ENCODE assay signal across 10 cellular contexts in the genomic region with DNA sequence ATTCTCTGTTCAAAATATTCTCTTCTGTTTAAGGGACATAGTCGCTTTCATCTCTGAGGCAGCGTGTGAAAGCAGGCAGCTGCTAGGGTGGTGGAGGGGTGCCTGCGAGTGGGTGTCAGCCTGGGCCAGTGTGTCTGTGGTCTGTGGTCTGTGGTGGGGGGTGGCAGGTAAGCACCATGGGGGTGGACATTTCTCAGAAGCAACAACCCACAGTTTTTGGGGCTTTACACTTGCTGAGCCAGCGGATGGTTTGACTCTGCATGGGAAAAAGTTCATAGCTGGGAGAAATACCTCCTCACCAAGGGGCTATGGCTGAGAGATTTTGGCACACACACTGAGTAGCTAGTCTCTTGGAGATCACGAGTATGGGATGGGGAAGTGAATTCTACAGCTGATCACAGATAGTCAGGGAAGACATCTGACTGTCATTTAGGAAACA.
DNase-seq lines count a peak whose midpoint lies in the region; ATAC-seq and TF ChIP-seq lines count a peak whose summit lies in the region.
"Had no signal": no experiment of that assay in that cellular context is flagged by ENCODE, and none has a peak within 500 bp of the region (broad histone marks: within the 10 kb centered on the region; RNA-seq: fewer than 3 reads in every experiment).

No MANE protein-coding gene starts in this region.

- no peaks in the 10 kb centered on the region for H3K27me3 ChIP-seq in mammary epithelial cell (ENCODE audit: insufficient read depth, low read length)

- no peak for DNase-seq in activated naive CD4-positive, alpha-beta T cell treated with anti-CD3 and anti-CD28 coated beads, Interleukin-2, amount 50 U/mL, for 72 hours (ENCODE audit: low spot score in 2 of 2)
- DNase-seq in activated naive CD4-positive, alpha-beta T cell (lab: John Stamatoyannopoulos, UW), result no peak
- DNase-seq in T-helper 2 cell treated with Interferon-gamma antibody and Interleukin-4, amounts not matched to agents 5 μg/mL and 100 μg/mL, for 36 hours (ENCODE audit: low spot score), result peak; percentile 65
- DNase-seq in stimulated activated naive CD8-positive, alpha-beta T cell treated with anti-CD3 and anti-CD28 coated beads, Interleukin-15, amount 100 ng/mL, for 72 hours, result peak; percentile 48 to 50
- DNase-seq in Right ventricle myocardium inferior (ENCODE audit: missing footprints), result no peak
- DNase-seq in mammary epithelial cell, result no peak
- DNase-seq in nucleus accumbens (lab: John Stamatoyannopoulos, UW), result no peak

- ATAC-seq in activated naive CD4-positive, alpha-beta T cell treated with anti-CD3 and anti-CD28 coated beads, Interleukin-2, amount 50 U/mL, for 72 hours, result peak; percentile 66 to 91
- peak; percentile 95 for ATAC-seq in HG02852 (IDR thresholded peaks at IDR 0.05; ENCODE audit: unreplicated experiment)
- ATAC-seq in stimulated activated naive CD8-positive, alpha-beta T cell treated with anti-CD3 and anti-CD28 coated beads, Interleukin-15, amount 100 ng/mL, for 72 hours, result peak; percentile 83
- no peak for ATAC-seq in Right ventricle myocardium inferior

- no peaks in the 10 kb centered on the region for H3K36me3 ChIP-seq in mammary epithelial cell (ENCODE audit: insufficient read depth, low read length)

- no peaks in the 10 kb centered on the region for H3K79me2 ChIP-seq in mammary epithelial cell (ENCODE audit: insufficient read depth, low read length)

- BruUV-seq in mammary epithelial cell (replicated peaks; lab: Mats Ljungman, UMichigan), result no TSS peak

- H3K9me3 Mint-ChIP-seq in activated naive CD4-positive, alpha-beta T cell treated with anti-CD3 and anti-CD28 coated beads, Interleukin-2, amount 50 U/mL, for 72 hours, result no peaks in the 10 kb centered on the region
- no peaks in the 10 kb centered on the region for H3K9me3 Mint-ChIP-seq in T-helper 2 cell treated with Interferon-gamma antibody and Interleukin-4, amounts not matched to agents 5 μg/mL and 100 μg/mL, for 36 hours
- no peaks in the 10 kb centered on the region for H3K9me3 Mint-ChIP-seq in stimulated activated naive CD8-positive, alpha-beta T cell treated with anti-CD3 and anti-CD28 coated beads, Interleukin-15, amount 100 ng/mL, for 72 hours
- H3K9me3 Mint-ChIP-seq: WTC11 had no signal

- H3K36me3 Mint-ChIP-seq in activated naive CD4-positive, alpha-beta T cell treated with anti-CD3 and anti-CD28 coated beads, Interleukin-2, amount 50 U/mL, for 72 hours, result no peaks in the 10 kb centered on the region
- no peaks in the 10 kb centered on the region for H3K36me3 Mint-ChIP-seq in T-helper 2 cell treated with Interferon-gamma antibody and Interleukin-4, amounts not matched to agents 5 μg/mL and 100 μg/mL, for 36 hours (ENCODE audit: low read depth)
- H3K36me3 Mint-ChIP-seq: IgD-negative memory B cell, WTC11 had no signal

- H3K4me2 ChIP-seq in mammary epithelial cell (ENCODE audit: insufficient read depth, low read depth, low read length), result no peak overlapping the region

- no peak overlapping the region for H2AFZ ChIP-seq in mammary epithelial cell (ENCODE audit: low read depth, low read length)

- H3K4me3 Mint-ChIP-seq in T-helper 2 cell treated with Interferon-gamma antibody and Interleukin-4, amounts not matched to agents 5 μg/mL and 100 μg/mL, for 36 hours, result peak overlapping the region; percentile 30
- H3K4me3 Mint-ChIP-seq in stimulated activated naive CD8-positive, alpha-beta T cell treated with anti-CD3 and anti-CD28 coated beads, Interleukin-15, amount 100 ng/mL, for 72 hours, result no peak overlapping the region
- H3K4me3 Mint-ChIP-seq: IgD-negative memory B cell, WTC11 had no signal

- peaks cover 2% of the 10 kb centered on the region for H3K9me3 ChIP-seq in mammary epithelial cell (replicated peaks; ENCODE audit: insufficient read depth, low read length)

- H3K4me1 Mint-ChIP-seq in T-helper 2 cell treated with Interferon-gamma antibody and Interleukin-4, amounts not matched to agents 5 μg/mL and 100 μg/mL, for 36 hours (ENCODE audit: low read depth), result peaks cover 8% of the 10 kb centered on the region
- H3K4me1 Mint-ChIP-seq in stimulated activated naive CD8-positive, alpha-beta T cell treated with anti-CD3 and anti-CD28 coated beads, Interleukin-15, amount 100 ng/mL, for 72 hours, result peaks cover 20% of the 10 kb centered on the region
- H3K4me1 Mint-ChIP-seq: IgD-negative memory B cell had no signal

- H3K9ac ChIP-seq in mammary epithelial cell (ENCODE audit: insufficient read depth, low read length), result no peak overlapping the region

- H3K27me3 Mint-ChIP-seq in T-helper 2 cell treated with Interferon-gamma antibody and Interleukin-4, amounts not matched to agents 5 μg/mL and 100 μg/mL, for 36 hours (ENCODE audit: low read depth), result peaks cover 18% of the 10 kb centered on the region
- H3K27me3 Mint-ChIP-seq in stimulated activated naive CD8-positive, alpha-beta T cell treated with anti-CD3 and anti-CD28 coated beads, Interleukin-15, amount 100 ng/mL, for 72 hours, result peaks cover 60% of the 10 kb centered on the region

- intact Hi-C loops in Right ventricle myocardium inferior (cut with DNase I) (no loop called here), mammary epithelial cell (cut with micrococcal nuclease) (no loop called here)

- 64% methylated on average over 4 of the region's 5 CpGs for WGBS in mammary epithelial cell (ENCODE audit: low coverage, missing lambda C conversion rate)

- no peak overlapping the region for H3K27ac ChIP-seq in mammary epithelial cell (ENCODE audit: insufficient read depth, low read depth, low read length)

- dilution Hi-C loops in mammary epithelial cell (cut with HindIII; ENCODE audit: low sequenced_read_pairs), result loop anchor here (5.0 kb wide), 1 partner anchor 33 kb away; no protein-coding TSS in a partner anchor

- H4K20me1 ChIP-seq in mammary epithelial cell (ENCODE audit: insufficient read depth, low read length), result no peaks in the 10 kb centered on the region

- CTCF ChIA-PET in mammary epithelial cell (lab: Charles Lee; ENCODE audit: low non-redundant PET), result no interaction called here

- no peak for TF ChIP-seq CTCF in mammary epithelial cell (conservative IDR thresholded peaks at IDR 0.05 in 1 of 2, IDR thresholded peaks at IDR 0.05 in 1 of 2; ENCODE audit: extremely low read depth in 1 of 2, insufficient read depth in 1 of 2, low read depth in 1 of 2, low read length in 2 of 2)

- H3K27ac Mint-ChIP-seq in activated naive CD4-positive, alpha-beta T cell treated with anti-CD3 and anti-CD28 coated beads, Interleukin-2, amount 50 U/mL, for 72 hours, result peak overlapping the region in 1 of 2 donors; percentile 85
- peak overlapping the region; percentile 8 for H3K27ac Mint-ChIP-seq in T-helper 2 cell treated with Interferon-gamma antibody and Interleukin-4, amounts not matched to agents 5 μg/mL and 100 μg/mL, for 36 hours
- H3K27ac Mint-ChIP-seq in stimulated activated naive CD8-positive, alpha-beta T cell treated with anti-CD3 and anti-CD28 coated beads, Interleukin-15, amount 100 ng/mL, for 72 hours, result peak overlapping the region in 1 of 2 donors; percentile 30
- H3K27ac Mint-ChIP-seq: WTC11 had no signal

- no peak overlapping the region for H3K4me3 ChIP-seq in mammary epithelial cell (replicated peaks in 1 of 3; ENCODE audit: insufficient read depth in 1 of 3, low read depth in 2 of 3, low read length in 3 of 3)

- H3K4me1 ChIP-seq in mammary epithelial cell (ENCODE audit: insufficient read depth, low read length), result no peaks in the 10 kb centered on the region

- in situ Hi-C loops in mammary epithelial cell (cut with MboI; ENCODE audit: low sequenced_read_pairs in 2 of 2), result no loop called here

Comparison
In these comparisons a context has a peak if more than half of its experiments do, and no peak if none do; other contexts are left out.
1. DNase-seq: peak in T-helper 2 cell treated with Interferon-gamma antibody and Interleukin-4, amounts not matched to agents 5 μg/mL and 100 μg/mL, for 36 hours (single experiment) and stimulated activated naive CD8-positive, alpha-beta T cell treated with anti-CD3 and anti-CD28 coated beads, Interleukin-15, amount 100 ng/mL, for 72 hours (2 of 2); none in activated naive CD4-positive, alpha-beta T cell treated with anti-CD3 and anti-CD28 coated beads, Interleukin-2, amount 50 U/mL, for 72 hours (0 of 2), activated naive CD4-positive, alpha-beta T cell (0 of 4), Right ventricle myocardium inferior (single experiment), mammary epithelial cell (single experiment) and nucleus accumbens (0 of 56).